ENCODE assay signal across 18 cellular contexts in genomic region chr16:51236583-51236982, GRCh38.
"Had no signal": no experiment of that assay in that cellular context is flagged by ENCODE, and none has a peak within 500 bp of the region (broad histone marks: within the 10 kb centered on the region; RNA-seq: fewer than 3 reads in every experiment).

No MANE protein-coding gene starts in this region.

- DNase-seq: activated CD4-positive, alpha-beta T cell treated with anti-CD3 and anti-CD28 coated beads for 1 hour; activated CD4-positive, alpha-beta T cell treated with anti-CD3 and anti-CD28 coated beads, Interleukin-2, amount 50 U/mL, for 48 hours; activated gamma-delta T cell treated with Interleukin-2 at 50 U/mL for 16 hours; erythroblast; gastrocnemius medialis; heart right ventricle; immature natural killer cell; lower lobe of right lung; nephron progenitor cell; occipital lobe; stimulated activated CD4-positive, alpha-beta T cell treated with anti-CD3 and anti-CD28 coated beads, Interleukin-15, amount 100 ng/mL, for 24 hours; stimulated activated CD4-positive, alpha-beta T cell treated with anti-CD3 and anti-CD28 coated beads, Interleukin-2, amount 100 ng/mL, for 48 hours; stomach; T-helper 17 cell; upper lobe of right lung; WERI-Rb-1 had no signal

- H3K27ac ChIP-seq: gastrocnemius medialis, heart right ventricle, lower lobe of right lung, right atrium auricular region, stomach, upper lobe of right lung, WERI-Rb-1 had no signal

- H3K4me1 ChIP-seq: gastrocnemius medialis, heart right ventricle, lower lobe of right lung, right atrium auricular region, stomach, upper lobe of right lung had no signal

- ATAC-seq: activated naive CD4-positive, alpha-beta T cell treated with anti-CD3 and anti-CD28 coated beads, Interleukin-2, amount 50 U/mL, for 72 hours; gastrocnemius medialis; heart right ventricle; lower lobe of right lung; T-helper 17 cell; upper lobe of right lung had no signal

- H3K36me3 ChIP-seq: gastrocnemius medialis, heart right ventricle, lower lobe of right lung, right atrium auricular region, stomach, upper lobe of right lung, WERI-Rb-1 had no signal

- H3K27me3 ChIP-seq: gastrocnemius medialis, right atrium auricular region had no signal

- H3K4me3 ChIP-seq: gastrocnemius medialis, heart right ventricle, lower lobe of right lung, right atrium auricular region, stomach, upper lobe of right lung had no signal

- H3K9me3 ChIP-seq: gastrocnemius medialis, heart right ventricle, lower lobe of right lung, right atrium auricular region, stomach, upper lobe of right lung had no signal
